8 cellular contexts compared by ENCODE assay signal in genomic region chr1:26169201-26169600, GRCh38. TPM values are rescaled to one million over a fixed set of nuclear protein-coding genes. Genes with fewer than 3 reads are reported as not detected.
DNase-seq lines count a peak whose midpoint lies in the region; FAIRE-seq and TF ChIP-seq lines count a peak whose summit lies in the region.

No MANE protein-coding gene starts in this region.

- no peak for TF ChIP-seq CTCF in kidney (IDR thresholded peaks at IDR 0.05; ENCODE audit: borderline replicate concordance, extremely low read depth, insufficient read depth)

- H3K27me3 Mint-ChIP-seq in activated naive CD8-positive, alpha-beta T cell, result no peaks in the 10 kb centered on the region

- H3K36me3 ChIP-seq in kidney (ENCODE audit: control insufficient read depth in 1 of 2, insufficient read depth in 2 of 2, low read length in 2 of 2) (peaks cover 0 to 3% of the 10 kb centered on the region in 2 donors), stomach smooth muscle (ENCODE audit: control insufficient read depth in 2 of 2, insufficient read depth in 2 of 2, low read length in 2 of 2) (peaks cover 0 to 2% of the 10 kb centered on the region in 2 donors)

- peaks cover 8% of the 10 kb centered on the region for H3K4me1 Mint-ChIP-seq in activated naive CD8-positive, alpha-beta T cell (ENCODE audit: low read depth)

- DNase-seq in NCI-H510A treated with DMSO at 0.1 percent for 48 hours (lab: John Stamatoyannopoulos, UW) (peak; percentile 47), NCI-H510A (lab: John Stamatoyannopoulos, UW) (no peak), kidney (no peak), GM19238 (ENCODE audit: insufficient read length, low spot score) (no peak), cerebellar nuclear complex (lab: John Stamatoyannopoulos, UW) (no peak)
- no peak for DNase-seq in stimulated activated CD4-positive, alpha-beta T cell treated with anti-CD3 and anti-CD28 coated beads, Interleukin-4, amount 100 ng/mL, for 4 hours

- H3K4me1 ChIP-seq in kidney (ENCODE audit: control insufficient read depth in 1 of 2, insufficient read depth in 1 of 2, low read depth in 1 of 2, low read length in 2 of 2) (peaks cover 5 to 10% of the 10 kb centered on the region in 2 donors), stomach smooth muscle (ENCODE audit: control insufficient read depth, insufficient read depth, low read length) (peaks cover 23% of the 10 kb centered on the region)

- H3K4me3 ChIP-seq in kidney (ENCODE audit: low read length in 2 of 2), result peak overlapping the region in 1 of 2 donors; percentile 95
- peak overlapping the region; percentile 88 to 94 for H3K4me3 ChIP-seq in stomach smooth muscle (ENCODE audit: low read length in 2 of 2)

- H3K9me3 ChIP-seq in kidney (ENCODE audit: control insufficient read depth in 1 of 2, low read length in 2 of 2), result no peaks in the 10 kb centered on the region
- H3K9me3 ChIP-seq in stomach smooth muscle (ENCODE audit: control insufficient read depth in 2 of 2, low read length in 2 of 2), result no peaks in the 10 kb centered on the region

- H3K27ac Mint-ChIP-seq in activated naive CD8-positive, alpha-beta T cell, result peak overlapping the region; percentile 68

- no peaks in the 10 kb centered on the region for H3K27me3 ChIP-seq in stomach smooth muscle (ENCODE audit: control insufficient read depth in 1 of 2, insufficient read depth in 2 of 2, low read length in 2 of 2)

- H3K36me3 Mint-ChIP-seq in activated naive CD8-positive, alpha-beta T cell, result no peaks in the 10 kb centered on the region

- peak overlapping the region; percentile 95 for H3K4me3 Mint-ChIP-seq in activated naive CD8-positive, alpha-beta T cell

- H3K27ac ChIP-seq in kidney (ENCODE audit: low read depth in 2 of 2, low read length in 2 of 2) (peak overlapping the region in 1 of 2 donors; percentile 23), stomach smooth muscle (ENCODE audit: low read length) (peak overlapping the region; percentile 64)

- no peaks in the 10 kb centered on the region for H3K9me3 Mint-ChIP-seq in activated naive CD8-positive, alpha-beta T cell (ENCODE audit: low read depth)

- peak overlapping the region; percentile 13 to 91 for H3K9ac ChIP-seq in kidney (ENCODE audit: low read length in 2 of 2)
- H3K9ac ChIP-seq in stomach smooth muscle (ENCODE audit: low read length in 2 of 2), result peak overlapping the region; percentile 21 to 95

- FAIRE-seq in kidney (lab: Jason Lieb, UNC), result no peak

- intact Hi-C loops in kidney (cut with DNase I), result no loop called here

RNA-seq across cellular contexts. Expression of gene C1orf232, which starts 0.4 kb away (rescaled TPM):
- total RNA-seq in kidney, result not detected
- polyA plus RNA-seq in kidney (ENCODE audit: insufficient read depth, low read depth, low replicate concordance), result not detected

RNA-seq across cellular contexts. Expression of gene ZNF593, which starts 0.5 kb away (rescaled TPM):
- 22.4 TPM for total RNA-seq in kidney
- 93.2 TPM for polyA plus RNA-seq in kidney (ENCODE audit: insufficient read depth, low read depth, low replicate concordance)

RNA-seq across cellular contexts. Expression of gene ZNF593OS, which starts 2.4 kb away (rescaled TPM):
- total RNA-seq in kidney, result not detected
- not detected for polyA plus RNA-seq in kidney (ENCODE audit: insufficient read depth, low read depth, low replicate concordance)

RNA-seq across cellular contexts. Expression of gene CNKSR1, which starts 8.1 kb away (rescaled TPM):
- total RNA-seq in kidney, result 19.7 TPM
- polyA plus RNA-seq in kidney (ENCODE audit: insufficient read depth, low read depth, low replicate concordance), result 8.8 TPM

RNA-seq across cellular contexts. Expression of gene FAM110D, which starts 10.3 kb away (rescaled TPM):
- total RNA-seq in kidney, result 8.1 TPM
- 4.2 TPM for polyA plus RNA-seq in kidney (ENCODE audit: insufficient read depth, low read depth, low replicate concordance)
